ENCODE assay signal across 27 cellular contexts in genomic region chr1:85339671-85340399, GRCh38.
A peak's percentile ranks its signal among the peaks of the same experiment; 100 is the strongest.
DNase-seq lines count a peak whose midpoint lies in the region; ATAC-seq, FAIRE-seq and TF ChIP-seq lines count a peak whose summit lies in the region.
"Had no signal": no experiment of that assay in that cellular context is flagged by ENCODE, and none has a peak within 500 bp of the region (broad histone marks: within the 10 kb centered on the region; RNA-seq: fewer than 3 reads in every experiment).

No MANE protein-coding gene starts in this region.

- POLR2A ChIA-PET in IMR-90 (lab: Charles Lee; ENCODE audit: unreplicated experiment): no interaction called here
- POLR2A ChIA-PET in H1 (lab: Charles Lee; ENCODE audit: partially characterized antibody): no interaction called here
- POLR2A ChIA-PET in CD8-positive, alpha-beta memory T cell (lab: Charles Lee): no interaction called here

- peaks cover 0 to 1% (median 0%) of the 10 kb centered on the region in 12 donors for H3K9me3 ChIP-seq in heart left ventricle
- H3K9me3 ChIP-seq in IMR-90 (ENCODE audit: control insufficient read depth, insufficient read depth, low read length): no peaks in the 10 kb centered on the region
- H3K9me3 ChIP-seq in H1 (ENCODE audit: insufficient read depth in 2 of 2, low read depth in 1 of 2, low read length in 1 of 2): no peaks in the 10 kb centered on the region
- no peaks in the 10 kb centered on the region for H3K9me3 ChIP-seq in psoas muscle
- no peaks in the 10 kb centered on the region for H3K9me3 ChIP-seq in CD8-positive, alpha-beta memory T cell (ENCODE audit: low read length)
- H3K9me3 ChIP-seq: thoracic aorta, uterus had no signal

- H3K27me3 ChIP-seq in heart left ventricle (no peaks in the 10 kb centered on the region), IMR-90 (ENCODE audit: control insufficient read depth, insufficient read depth, low read length) (no peaks in the 10 kb centered on the region), H1 (replicated peaks in 1 of 4; ENCODE audit: control insufficient read depth in 3 of 4, extremely low read depth in 1 of 4, insufficient read depth in 3 of 4, low read length in 3 of 4) (no peaks in the 10 kb centered on the region), psoas muscle (ENCODE audit: insufficient read depth in 3 of 3, low read length in 2 of 3) (no peaks in the 10 kb centered on the region)
- no peaks in the 10 kb centered on the region for H3K27me3 ChIP-seq in CD8-positive, alpha-beta memory T cell (ENCODE audit: insufficient read depth, low read length, poor library complexity, severe bottlenecking)
- H3K27me3 ChIP-seq: dorsolateral prefrontal cortex, uterus had no signal

- H3K36me3 ChIP-seq in heart left ventricle (no peaks in the 10 kb centered on the region), IMR-90 (ENCODE audit: control insufficient read depth, insufficient read depth, low read length) (no peaks in the 10 kb centered on the region; the same call in 1 of the 2 replicates), H1 (ENCODE audit: control insufficient read depth in 2 of 4, insufficient read depth in 4 of 4, low read length in 3 of 4) (no peaks in the 10 kb centered on the region), psoas muscle (ENCODE audit: insufficient read depth in 1 of 2, low read depth in 1 of 2) (no peaks in the 10 kb centered on the region)
- no peaks in the 10 kb centered on the region for H3K36me3 ChIP-seq in CD8-positive, alpha-beta memory T cell (ENCODE audit: insufficient read depth, low read length)
- H3K36me3 ChIP-seq: thoracic aorta, uterus had no signal

- peaks cover 34 to 56% of the 10 kb centered on the region in 2 experiments; a peak in 3 of 4 replicates for H3K79me1 ChIP-seq in IMR-90 (ENCODE audit: low read depth in 1 of 2, low read length in 2 of 2)
- H3K79me1 ChIP-seq in H1 (ENCODE audit: low read depth, low read length): no peaks in the 10 kb centered on the region

- H2BK20ac ChIP-seq in IMR-90 (ENCODE audit: low read depth, low read length): peak overlapping the region; percentile 79
- 0 out of 2 replicates have a peak overlapping the region, but pooled peaks have one; percentile 66 for H2BK20ac ChIP-seq in H1 (ENCODE audit: low read length)

- no peaks in the 10 kb centered on the region for H3K36me3 Mint-ChIP-seq in CD8-positive, alpha-beta memory T cell
- H3K36me3 Mint-ChIP-seq: activated naive CD8-positive, alpha-beta T cell had no signal

- peaks cover 2 to 3% (median 3%) of the 10 kb centered on the region in 3 donors for H3K4me1 Mint-ChIP-seq in CD8-positive, alpha-beta memory T cell

- no peak for TF ChIP-seq POLR2A in heart left ventricle (IDR thresholded peaks at IDR 0.05)
- TF ChIP-seq POLR2A in IMR-90 (IDR thresholded peaks at IDR 0.05; ENCODE audit: low read depth, low read length): no peak
- TF ChIP-seq POLR2A in H1 (IDR thresholded peaks at IDR 0.05; ENCODE audit: control extremely low read depth in 1 of 2, low read depth in 2 of 2, low read length in 2 of 2): no peak

- CTCF ChIA-PET in IMR-90 (lab: Yijun Ruan, JAX): interaction anchor here (0.5 to 1.2 kb wide), 4 partner anchors 26 to 735 kb away, joined by 3 to 4 read pairs (median 4); no protein-coding TSS in a partner anchor
- CTCF ChIA-PET in H1 (lab: Charles Lee; ENCODE audit: partially characterized antibody): interaction anchor here (1.5 to 2.6 kb wide), 2 partner anchors 9 to 123 kb away, joined by 3 to 11 read pairs; no protein-coding TSS in a partner anchor
- CTCF ChIA-PET in CD8-positive, alpha-beta memory T cell (lab: Charles Lee): interaction anchor here (0.7 kb wide), 1 partner anchor 8 kb away, joined by 3 read pairs; no protein-coding TSS in a partner anchor

- H4K5ac ChIP-seq in IMR-90 (ENCODE audit: low read depth, low read length): no peak overlapping the region; the same call in 1 of the 2 replicates
- no peak overlapping the region for H4K5ac ChIP-seq in H1 (ENCODE audit: insufficient read length, low read depth, low read length)

- H3K23me2 ChIP-seq in H1 (ENCODE audit: low read depth, low read length): no peaks in the 10 kb centered on the region

- no peak overlapping the region for H3K4me3 Mint-ChIP-seq in CD8-positive, alpha-beta memory T cell
- H3K4me3 Mint-ChIP-seq: activated CD8-positive, alpha-beta T cell treated with anti-CD3 and anti-CD28 coated beads for 36 hours; activated naive CD8-positive, alpha-beta T cell; B cell had no signal

- peaks cover 0 to 34% (median 26%) of the 10 kb centered on the region in 12 donors for H3K4me1 ChIP-seq in heart left ventricle
- peaks cover 16% of the 10 kb centered on the region for H3K4me1 ChIP-seq in IMR-90 (ENCODE audit: control insufficient read depth, insufficient read depth, low read length)
- H3K4me1 ChIP-seq in H1 (replicated peaks in 1 of 4; ENCODE audit: control insufficient read depth in 3 of 4, insufficient read depth in 4 of 4, low read length in 3 of 4): peaks cover 0 to 7% (median 1%) of the 10 kb centered on the region in 4 experiments; a peak in 3 of 7 replicates
- peaks cover 51% of the 10 kb centered on the region for H3K4me1 ChIP-seq in psoas muscle
- no peaks in the 10 kb centered on the region for H3K4me1 ChIP-seq in CD8-positive, alpha-beta memory T cell (ENCODE audit: insufficient read depth, low read length)
- H3K4me1 ChIP-seq: uterus had no signal

- no peaks in the 10 kb centered on the region for H3K79me2 ChIP-seq in H1 (ENCODE audit: control insufficient read depth in 1 of 2, insufficient read depth in 2 of 2, low read length in 2 of 2)

- H2BK120ac ChIP-seq in IMR-90 (ENCODE audit: low read depth, low read length) (peak overlapping the region; percentile 83), H1 (replicated peaks; ENCODE audit: low read depth, low read length) (peak overlapping the region; percentile 79)

- peak overlapping the region; percentile 85; the same call in 1 of the 2 replicates for H3K4ac ChIP-seq in IMR-90 (ENCODE audit: low read depth, low read length)
- no peak overlapping the region for H3K4ac ChIP-seq in H1 (replicated peaks; ENCODE audit: insufficient read length, low read depth, low read length)

- H2AK9ac ChIP-seq in IMR-90 (replicated peaks; ENCODE audit: low read depth, low read length, poor library complexity): no peak overlapping the region

- ATAC-seq in heart left ventricle (peak; percentile 47 to 65 (median 56)), IMR-90 (ENCODE audit: low read depth) (no peak), psoas muscle (peak; percentile 80 to 90 (median 85)), GM21528 (IDR thresholded peaks at IDR 0.05; ENCODE audit: low FRiP score, unreplicated experiment) (no peak)
- ATAC-seq: activated CD8-positive, alpha-beta T cell treated with anti-CD3 and anti-CD28 coated beads for 36 hours; stimulated activated naive CD8-positive, alpha-beta T cell treated with anti-CD3 and anti-CD28 coated beads, Interleukin-15, Interleukin-2, amounts not matched to agents 100 U/mL and 50 U/mL, for 24 hours had no signal

- no peak for DNase-seq in heart left ventricle
- DNase-seq in cardiac septum (ENCODE audit: low spot score): no peak
- no peak for DNase-seq in IMR-90
- no peak for DNase-seq in H1 (ENCODE audit: low read depth in 1 of 2, low spot score in 2 of 2)
- no peak for DNase-seq in psoas muscle
- no peak for DNase-seq in CD8-positive, alpha-beta memory T cell
- DNase-seq in AG08396 (ENCODE audit: low spot score): no peak
- DNase-seq: activated CD4-positive, alpha-beta T cell treated with anti-CD3 and anti-CD28 coated beads for 1 hour; activated CD8-positive, alpha-beta T cell treated with anti-CD3 and anti-CD28 coated beads for 36 hours; activated effector memory CD4-positive, alpha-beta T cell treated with Interleukin-2 at 50 U/mL for 16 hours; aorta; central memory CD4-positive, alpha-beta T cell; kidney; NCI-H1105; NCI-H2029; NCI-H526; stimulated activated naive CD8-positive, alpha-beta T cell treated with anti-CD3 and anti-CD28 coated beads, Interleukin-15, Interleukin-2, amounts not matched to agents 100 U/mL and 50 U/mL, for 24 hours; uterus had no signal

- H2BK12ac ChIP-seq in H1 (ENCODE audit: low read depth, low read length): peak overlapping the region; percentile 64; the same call in 1 of the 2 replicates

- no peak for TF ChIP-seq EP300 in H1 (IDR thresholded peaks at IDR 0.05; ENCODE audit: borderline replicate concordance in 1 of 2, low read depth in 2 of 2, low read length in 2 of 2)

- no peak overlapping the region for H2AFZ ChIP-seq in IMR-90 (replicated peaks; ENCODE audit: low read length, poor library complexity)
- no peak overlapping the region for H2AFZ ChIP-seq in H1 (ENCODE audit: low read length)

- H3K4me3 ChIP-seq in heart left ventricle (no peak overlapping the region), IMR-90 (ENCODE audit: insufficient read depth, low read depth, low read length) (no peak overlapping the region), H1 (ENCODE audit: extremely low read depth in 1 of 4, insufficient read depth in 2 of 4, low read depth in 3 of 4, low read length in 4 of 4) (no peak overlapping the region), psoas muscle (peak overlapping the region; percentile 16)
- H3K4me3 ChIP-seq in CD8-positive, alpha-beta memory T cell (ENCODE audit: low read length): no peak overlapping the region
- H3K4me3 ChIP-seq: dorsolateral prefrontal cortex, lung, thoracic aorta, uterus had no signal

- H2AK5ac ChIP-seq in IMR-90 (ENCODE audit: low read depth, low read length): peak overlapping the region; percentile 82
- peak overlapping the region; percentile 87; the same call in 1 of the 2 replicates for H2AK5ac ChIP-seq in H1 (ENCODE audit: low read depth, low read length)

- peak overlapping the region; percentile 55; the same call in 1 of the 2 replicates for H3K23ac ChIP-seq in IMR-90 (ENCODE audit: low read depth, low read length)
- H3K23ac ChIP-seq in H1 (ENCODE audit: insufficient read length): no peak overlapping the region

- H4K8ac ChIP-seq in IMR-90 (ENCODE audit: low read depth in 2 of 2, low read length in 2 of 2) (peak overlapping the region; percentile 43 to 64), H1 (ENCODE audit: extremely low read depth, insufficient read depth, low read length) (no peak overlapping the region)

- H3K9ac ChIP-seq in IMR-90 (ENCODE audit: low read depth, low read length) (no peak overlapping the region), H1 (replicated peaks in 1 of 4; ENCODE audit: extremely low read depth in 1 of 4, low read depth in 3 of 4, low read length in 3 of 4) (no peak overlapping the region)

- H3K9me1 ChIP-seq in IMR-90 (ENCODE audit: insufficient read depth, low read length): peaks cover 7% of the 10 kb centered on the region

- H3K18ac ChIP-seq in IMR-90 (ENCODE audit: low read depth, low read length) (peak overlapping the region; percentile 55; the same call in 1 of the 2 replicates), H1 (ENCODE audit: extremely low read depth, low read length) (peak overlapping the region; percentile 51; the same call in 1 of the 2 replicates)

- H4K20me1 ChIP-seq in IMR-90 (ENCODE audit: insufficient read depth, low read length) (no peaks in the 10 kb centered on the region), H1 (replicated peaks in 1 of 2; ENCODE audit: control insufficient read depth in 1 of 2, insufficient read depth in 2 of 2, low read length in 2 of 2) (no peaks in the 10 kb centered on the region)

- H3K9me3 Mint-ChIP-seq in CD8-positive, alpha-beta memory T cell: no peaks in the 10 kb centered on the region
- H3K9me3 Mint-ChIP-seq: activated CD8-positive, alpha-beta T cell treated with anti-CD3 and anti-CD28 coated beads for 36 hours had no signal

- H3K56ac ChIP-seq in IMR-90 (ENCODE audit: extremely low read depth, insufficient read depth, low read length): no peak overlapping the region
- no peak overlapping the region for H3K56ac ChIP-seq in H1 (replicated peaks; ENCODE audit: insufficient read length, low read depth, low read length)

- peaks cover 11 to 43% of the 10 kb centered on the region in 2 donors for H3K27me3 Mint-ChIP-seq in CD8-positive, alpha-beta memory T cell
- H3K27me3 Mint-ChIP-seq: progenitor cell of endocrine pancreas had no signal

- in situ Hi-C loops in IMR-90 (cut with MboI; ENCODE audit: low sequenced_read_pairs): no loop called here

- no peak for FAIRE-seq in H1 (lab: Jason Lieb, UNC)
- FAIRE-seq: G401.6, kidney, RCC 7860 had no signal

- TF ChIP-seq RAD21 in IMR-90 (IDR thresholded peaks at IDR 0.05; ENCODE audit: low read length) (no peak), H1 (IDR thresholded peaks at IDR 0.05 in 1 of 2, conservative IDR thresholded peaks at IDR 0.05 in 1 of 2; ENCODE audit: low read depth in 2 of 2, low read length in 2 of 2) (no peak)

- no peak for TF ChIP-seq CTCF in heart left ventricle (IDR thresholded peaks at IDR 0.05)
- TF ChIP-seq CTCF in IMR-90 (conservative IDR thresholded peaks at IDR 0.05; ENCODE audit: low read depth, low read length): no peak
- TF ChIP-seq CTCF in H1 (IDR thresholded peaks at IDR 0.05; ENCODE audit: control extremely low read depth in 1 of 3, insufficient read depth in 1 of 3, low read depth in 1 of 3, low read length in 3 of 3): no peak
- no peak for TF ChIP-seq CTCF in psoas muscle (IDR thresholded peaks at IDR 0.05)

- 67 to 78% (median 70%) methylated on average over 7 of the region's 7 CpGs for WGBS in heart left ventricle, 4 donors
- WGBS in IMR-90 (ENCODE audit: extremely low coverage in 2 of 2, insufficient read length in 1 of 2), 2 experiments: 100% methylated on average over 1 of the region's 7 CpGs; no CpG with 5 or more reads in 1 of the 2 experiments
- WGBS in H1 (ENCODE audit: extremely low coverage in 1 of 2, insufficient coverage in 1 of 2, insufficient read length in 1 of 2, insufficient replicate concordance in 2 of 2, low coverage in 1 of 2, low lambda C conversion rate in 2 of 2, missing lambda C conversion rate in 1 of 2), 2 experiments: 84% methylated on average over 7 of the region's 7 CpGs; no CpG with 5 or more reads in 1 of the 2 experiments
- WGBS in psoas muscle, 3 donors: 22 to 32% (median 28%) methylated on average over 7 of the region's 7 CpGs

- H2BK15ac ChIP-seq in IMR-90 (ENCODE audit: low read depth, low read length): peak overlapping the region; percentile 92; the same call in 2 of the 3 replicates
- H2BK15ac ChIP-seq in H1 (ENCODE audit: low read length): no peak overlapping the region; the same call in 1 of the 2 replicates

- no TSS peak for BruUV-seq in IMR-90 (replicated peaks; lab: Mats Ljungman, UMichigan)

- H4K91ac ChIP-seq in IMR-90 (ENCODE audit: insufficient read depth, low read depth, low read length): peak overlapping the region; percentile 58
- H4K91ac ChIP-seq in H1 (replicated peaks; ENCODE audit: insufficient read length, low read length): no peak overlapping the region

- H3K4me2 ChIP-seq in IMR-90 (ENCODE audit: low read depth, low read length) (no peak overlapping the region), H1 (ENCODE audit: insufficient read depth in 1 of 2, low read depth in 2 of 2, low read length in 2 of 2) (no peak overlapping the region)

- peak overlapping the region; percentile 66 for H3K14ac ChIP-seq in IMR-90 (replicated peaks; ENCODE audit: low read depth, low read length)
- no peak overlapping the region for H3K14ac ChIP-seq in H1 (ENCODE audit: insufficient read length)

- dilution Hi-C loops in IMR-90 (cut with HindIII; ENCODE audit: low sequenced_read_pairs, unreplicated experiment): no loop called here

- no peak overlapping the region for H3K27ac Mint-ChIP-seq in CD8-positive, alpha-beta memory T cell
- H3K27ac Mint-ChIP-seq: activated CD8-positive, alpha-beta T cell treated with anti-CD3 and anti-CD28 coated beads for 36 hours; activated naive CD8-positive, alpha-beta T cell; B cell; progenitor cell of endocrine pancreas had no signal

- H3K27ac ChIP-seq in heart left ventricle: peak overlapping the region in 7 of 12 donors; percentile 7 to 63 (median 39)
- H3K27ac ChIP-seq in IMR-90 (ENCODE audit: insufficient read depth, low read length): no peak overlapping the region
- H3K27ac ChIP-seq in H1 (ENCODE audit: low read depth, low read length): no peak overlapping the region
- peak overlapping the region; percentile 65 for H3K27ac ChIP-seq in psoas muscle
- no peak overlapping the region for H3K27ac ChIP-seq in CD8-positive, alpha-beta memory T cell (ENCODE audit: low read depth, low read length)
- H3K27ac ChIP-seq: uterus had no signal

- intact Hi-C loops in heart left ventricle (cut with DNase I) (loop anchor here in 2 of 10 donors (5.0 to 10.0 kb wide), 2 partner anchors 55 to 57 kb away; no protein-coding TSS in a partner anchor), cardiac septum (cut with DNase I) (loop anchor here (2.0 to 10.0 kb wide), 2 partner anchors 25 to 55 kb away; no protein-coding TSS in a partner anchor), IMR-90 (cut with micrococcal nuclease) (no loop called here), psoas muscle (cut with DNase I) (loop anchor here (5.0 to 10.0 kb wide), 3 partner anchors 42 to 125 kb away; partner anchors contain the start of gene DDAH1 (in 1 of the 2))

- H2BK5ac ChIP-seq in IMR-90 (ENCODE audit: low read depth, low read length, poor library complexity, severe bottlenecking): peak overlapping the region; percentile 40
- H2BK5ac ChIP-seq in H1 (ENCODE audit: low read depth, low read length): no peak overlapping the region

Comparison
In these comparisons a context has a peak if more than half of its experiments do, and no peak if none do; other contexts are left out.
1. ATAC-seq: peak in heart left ventricle (4 of 4) and psoas muscle (4 of 4); none in IMR-90 (single experiment) and GM21528 (single experiment).
2. H3K27ac ChIP-seq: peak in heart left ventricle (7 of 12) and psoas muscle (single experiment); none in IMR-90 (single experiment), H1 (single experiment) and CD8-positive, alpha-beta memory T cell (single experiment).